ENCODE assay signal across 19 cellular contexts in the genomic region with DNA sequence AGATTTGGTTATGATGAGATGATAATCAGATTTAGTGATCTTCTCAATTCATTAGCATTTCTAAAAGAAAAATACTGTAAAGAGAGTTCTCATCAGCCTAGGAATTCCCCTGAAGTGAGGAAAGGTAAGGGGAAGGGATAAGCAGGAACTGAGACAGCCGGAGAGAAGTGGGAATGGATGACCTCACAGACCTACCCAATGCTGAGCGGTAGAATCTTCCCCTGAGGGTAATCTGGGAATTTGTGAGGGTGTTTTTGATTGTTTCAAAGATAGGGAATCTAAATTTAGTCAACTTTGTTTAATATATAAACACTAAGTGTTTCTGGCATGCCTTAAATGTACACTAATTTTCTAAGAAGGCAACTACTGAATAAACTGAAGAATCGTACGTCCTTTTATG.
"Had no signal": no experiment of that assay in that cellular context is flagged by ENCODE, and none has a peak within 500 bp of the region (broad histone marks: within the 10 kb centered on the region; RNA-seq: fewer than 3 reads in every experiment).

No MANE protein-coding gene starts in this region.

- H3K4me1 ChIP-seq: esophagus squamous epithelium, suprapubic skin, thyroid gland, upper lobe of right lung, vagina had no signal

- H3K27me3 ChIP-seq: esophagus squamous epithelium, neural progenitor cell, ovary, suprapubic skin, thyroid gland, upper lobe of right lung, vagina had no signal

- H3K27ac ChIP-seq: esophagus squamous epithelium, neural progenitor cell, ovary, suprapubic skin, thyroid gland, upper lobe of right lung, vagina had no signal

- DNase-seq: esophagus squamous epithelium; foreskin melanocyte; head of caudate nucleus; hypothalamus; kidney glomerular epithelial cell; midbrain; nucleus accumbens; ovary; right cardiac atrium; stimulated activated CD4-positive, alpha-beta T cell treated with anti-CD3 and anti-CD28 coated beads, Interleukin-2, amount 100 ng/mL, for 48 hours; stimulated activated naive CD8-positive, alpha-beta T cell treated with anti-CD3 and anti-CD28 coated beads, Interleukin-15, Interleukin-2, amounts not matched to agents 100 U/mL and 50 U/mL, for 24 hours; thyroid gland; upper lobe of right lung had no signal

- ATAC-seq: left lobe of liver; natural killer cell treated with Interleukin-12 subunit alpha and Interleukin-12 subunit beta and Interleukin-15 and Interleukin-18, amount 100 ng/mL, for 72 hours; right cardiac atrium; stimulated activated naive CD8-positive, alpha-beta T cell treated with anti-CD3 and anti-CD28 coated beads, Interleukin-15, Interleukin-2, amounts not matched to agents 100 U/mL and 50 U/mL, for 24 hours; upper lobe of right lung had no signal

- H3K4me3 ChIP-seq: esophagus squamous epithelium, neural progenitor cell, ovary, smooth muscle cell, suprapubic skin, thyroid gland, upper lobe of right lung, vagina had no signal

- H3K36me3 ChIP-seq: esophagus squamous epithelium, neural progenitor cell, ovary, suprapubic skin, thyroid gland, upper lobe of right lung, vagina had no signal

- H3K9me3 ChIP-seq: ovary, thyroid gland, upper lobe of right lung, vagina had no signal
